In the genomic region with DNA sequence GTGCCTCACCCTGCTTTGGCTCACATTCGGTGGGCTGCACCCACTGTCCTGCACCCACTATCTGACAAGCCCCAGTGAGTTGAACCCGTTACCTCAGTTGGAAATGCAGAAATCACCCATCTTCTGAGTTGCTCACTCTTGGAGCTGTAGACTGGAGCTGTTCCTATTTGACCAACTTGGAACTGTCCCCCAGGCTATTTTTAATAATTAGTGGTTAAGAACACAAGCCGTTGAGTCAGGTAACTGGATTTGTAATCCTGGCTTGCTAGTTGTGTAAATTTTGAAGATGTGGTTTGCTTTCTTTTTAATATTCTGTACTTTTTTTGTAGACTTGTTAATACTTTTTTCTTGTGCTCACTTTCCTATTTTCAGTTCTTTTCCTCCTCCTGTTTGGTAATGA, we compare ENCODE assay signal across 14 cellular contexts.
"Had no signal": no experiment of that assay in that cellular context is flagged by ENCODE, and none has a peak within 500 bp of the region (broad histone marks: within the 10 kb centered on the region; RNA-seq: fewer than 3 reads in every experiment).

No MANE protein-coding gene starts in this region.

- H3K36me3 Mint-ChIP-seq: stimulated activated effector memory CD8-positive, alpha-beta T cell treated with anti-CD3 and anti-CD28 coated beads, Interleukin-12 subunit alpha, Interleukin-12 subunit beta, amount 100 ng/mL, for 72 hours had no signal

- H3K4me1 ChIP-seq: esophagus squamous epithelium, neural progenitor cell, thyroid gland had no signal

- H3K4me3 Mint-ChIP-seq: activated CD4-positive, alpha-beta memory T cell treated with anti-CD3 and anti-CD28 coated beads, Interleukin-2, amount 10 ng/mL, durations not matched to agents 7 days and 5 days; activated T-cell treated with anti-CD3 and anti-CD28 coated beads, Interleukin-2, amount 50 U/mL, for 24 hours; neural progenitor cell; stimulated activated effector memory CD8-positive, alpha-beta T cell treated with anti-CD3 and anti-CD28 coated beads, Interleukin-12 subunit alpha, Interleukin-12 subunit beta, amount 100 ng/mL, for 72 hours; T-helper 17 cell had no signal

- H3K4me2 ChIP-seq: neural progenitor cell had no signal

- H3K36me3 ChIP-seq: esophagus squamous epithelium, neural progenitor cell, thyroid gland, WERI-Rb-1 had no signal

- DNase-seq: activated CD4-positive, alpha-beta memory T cell treated with anti-CD3 and anti-CD28 coated beads, Interleukin-2, amount 10 ng/mL, durations not matched to agents 7 days and 5 days; activated CD4-positive, alpha-beta T cell treated with anti-CD3 and anti-CD28 coated beads for 4 hours; activated naive CD4-positive, alpha-beta T cell treated with anti-CD3 and anti-CD28 coated beads, Interleukin-2, amount 50 U/mL, for 16 hours; activated T-cell treated with anti-CD3 and anti-CD28 coated beads, Interleukin-2, amount 50 U/mL, for 24 hours; caudate nucleus; esophagus squamous epithelium; islet precursor cell; midbrain; T-helper 17 cell; thyroid gland; WERI-Rb-1 had no signal

- H3K27ac Mint-ChIP-seq: activated CD4-positive, alpha-beta memory T cell treated with anti-CD3 and anti-CD28 coated beads, Interleukin-2, amount 10 ng/mL, durations not matched to agents 7 days and 5 days; activated T-cell treated with anti-CD3 and anti-CD28 coated beads, Interleukin-2, amount 50 U/mL, for 24 hours; neural progenitor cell; stimulated activated effector memory CD8-positive, alpha-beta T cell treated with anti-CD3 and anti-CD28 coated beads, Interleukin-12 subunit alpha, Interleukin-12 subunit beta, amount 100 ng/mL, for 72 hours; T-helper 17 cell had no signal

- H3K27me3 Mint-ChIP-seq: activated CD4-positive, alpha-beta memory T cell treated with anti-CD3 and anti-CD28 coated beads, Interleukin-2, amount 10 ng/mL, durations not matched to agents 7 days and 5 days; activated T-cell treated with anti-CD3 and anti-CD28 coated beads, Interleukin-2, amount 50 U/mL, for 24 hours; T-helper 17 cell had no signal

- H3K27ac ChIP-seq: esophagus squamous epithelium, neural progenitor cell, thyroid gland, WERI-Rb-1 had no signal

- H3K27me3 ChIP-seq: esophagus squamous epithelium, neural progenitor cell, thyroid gland had no signal

- H3K9ac ChIP-seq: neural progenitor cell had no signal

- H3K4me1 Mint-ChIP-seq: activated CD4-positive, alpha-beta memory T cell treated with anti-CD3 and anti-CD28 coated beads, Interleukin-2, amount 10 ng/mL, durations not matched to agents 7 days and 5 days; neural progenitor cell; stimulated activated effector memory CD8-positive, alpha-beta T cell treated with anti-CD3 and anti-CD28 coated beads, Interleukin-12 subunit alpha, Interleukin-12 subunit beta, amount 100 ng/mL, for 72 hours; T-helper 17 cell had no signal

- H3K9me3 ChIP-seq: esophagus squamous epithelium, thyroid gland had no signal

- ATAC-seq: stimulated activated effector memory CD8-positive, alpha-beta T cell treated with anti-CD3 and anti-CD28 coated beads, Interleukin-12 subunit alpha, Interleukin-12 subunit beta, amount 100 ng/mL, for 72 hours; T-helper 17 cell had no signal

- H3K4me3 ChIP-seq: esophagus squamous epithelium, lung, neural progenitor cell, thyroid gland had no signal

- H2AFZ ChIP-seq: neural progenitor cell had no signal
